ENCODE assay signal across 8 cellular contexts in the genomic region with DNA sequence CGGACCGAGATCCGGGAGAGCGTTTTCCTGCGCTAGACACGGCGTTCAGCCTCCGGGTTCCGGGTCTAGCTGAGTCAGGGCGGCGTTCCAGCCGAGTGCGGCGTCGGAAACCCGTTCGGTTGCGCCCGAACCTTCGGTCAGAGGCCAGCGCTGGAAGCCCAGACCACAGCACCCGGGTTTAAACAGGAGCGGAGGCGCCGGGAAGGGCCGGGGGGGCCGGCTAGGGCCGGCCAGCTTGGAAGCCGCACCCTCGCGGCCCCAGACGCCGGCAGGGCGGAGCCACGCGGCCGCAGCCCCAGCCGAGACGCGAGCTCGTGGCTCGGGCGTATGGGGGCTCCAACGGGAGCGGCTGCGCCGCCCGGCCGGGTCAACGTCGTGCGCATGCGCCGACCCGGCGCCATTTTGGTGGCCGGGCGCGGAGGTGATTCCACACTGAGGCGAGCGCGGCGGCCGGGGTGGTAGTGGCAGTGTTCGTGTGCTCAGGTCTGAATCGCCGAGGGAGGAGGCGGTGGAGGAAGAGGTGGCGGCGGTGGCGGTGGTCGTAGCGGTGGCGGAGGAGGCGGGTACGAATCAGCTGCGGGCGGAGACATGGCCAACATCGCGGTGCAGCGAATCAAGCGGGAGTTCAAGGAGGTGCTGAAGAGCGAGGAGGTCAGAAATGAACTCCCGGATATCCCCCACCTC. TPM values are rescaled to one million over a fixed set of nuclear protein-coding genes. Genes with fewer than 3 reads are reported as not detected.
DNase-seq lines count a peak whose midpoint lies in the region; ATAC-seq lines count a peak whose summit lies in the region.

A gene with protein sequence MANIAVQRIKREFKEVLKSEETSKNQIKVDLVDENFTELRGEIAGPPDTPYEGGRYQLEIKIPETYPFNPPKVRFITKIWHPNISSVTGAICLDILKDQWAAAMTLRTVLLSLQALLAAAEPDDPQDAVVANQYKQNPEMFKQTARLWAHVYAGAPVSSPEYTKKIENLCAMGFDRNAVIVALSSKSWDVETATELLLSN (plus strand): TSS at position 397 of the 684 bp plus-strand sequence. CDS start 192 bp downstream, at position 589.

- ATAC-seq in HG03439 (IDR thresholded peaks at IDR 0.05; ENCODE audit: unreplicated experiment) (peak; percentile 66), left lobe of liver (peak; percentile 88)

- no peaks in the 10 kb centered on the region for H3K27me3 Mint-ChIP-seq in activated CD4-positive, alpha-beta T cell treated with anti-CD3 and anti-CD28 coated beads, Interleukin-2, amount 10 ng/mL, durations not matched to agents 7 days and 5 days

- H3K4me3 Mint-ChIP-seq in activated CD4-positive, alpha-beta T cell treated with anti-CD3 and anti-CD28 coated beads, Interleukin-2, amount 10 ng/mL, durations not matched to agents 7 days and 5 days: peak within 1 kb of the TSS; percentile 99

- H3K27ac Mint-ChIP-seq in activated CD4-positive, alpha-beta T cell treated with anti-CD3 and anti-CD28 coated beads, Interleukin-2, amount 10 ng/mL, durations not matched to agents 7 days and 5 days: peak within 1 kb of the TSS; percentile 98

- POLR2A ChIA-PET in activated CD4-positive, alpha-beta T cell treated with anti-CD3 and anti-CD28 coated beads, Interleukin-2, amount 10 ng/mL, durations not matched to agents 7 days and 5 days (lab: Charles Lee): interaction anchor here (0.5 kb wide), 2 partner anchors 16 to 333 kb away, joined by 4 to 8 read pairs; no protein-coding TSS in a partner anchor

- CTCF ChIA-PET in activated CD4-positive, alpha-beta T cell treated with anti-CD3 and anti-CD28 coated beads, Interleukin-2, amount 10 ng/mL, durations not matched to agents 7 days and 5 days (lab: Charles Lee): interaction anchor here (0.6 to 1.1 kb wide), 5 partner anchors 100 to 502 kb away, joined by 3 to 6 read pairs (median 4); no protein-coding TSS in a partner anchor

- peaks cover 31% of the 10 kb centered on the region for H3K4me1 Mint-ChIP-seq in activated CD4-positive, alpha-beta T cell treated with anti-CD3 and anti-CD28 coated beads, Interleukin-2, amount 10 ng/mL, durations not matched to agents 7 days and 5 days

- peaks cover 18% of the 10 kb centered on the region for H3K36me3 Mint-ChIP-seq in activated CD4-positive, alpha-beta T cell treated with anti-CD3 and anti-CD28 coated beads, Interleukin-2, amount 10 ng/mL, durations not matched to agents 7 days and 5 days (ENCODE audit: low read depth)

- DNase-seq in AML-193 (lab: John Stamatoyannopoulos, UW) (peak; percentile 65 to 80), GM19238 (ENCODE audit: insufficient read length, low spot score) (peak; percentile 84), NCI-H510A treated with DMSO at 0.1 percent for 48 hours (lab: John Stamatoyannopoulos, UW) (peak; percentile 62), cortex of kidney (lab: John Stamatoyannopoulos, UW) (peak; percentile 72), left lobe of liver (ENCODE audit: low spot score) (peak; percentile 96)
- peak; percentile 88 for DNase-seq in activated CD4-positive, alpha-beta T cell treated with anti-CD3 and anti-CD28 coated beads, Interleukin-2, amount 10 ng/mL, durations not matched to agents 7 days and 5 days
- DNase-seq in stimulated activated CD4-positive, alpha-beta T cell treated with anti-CD3 and anti-CD28 coated beads, Interleukin-2, amount 100 ng/mL, for 4 hours (ENCODE audit: low read depth): peak; percentile 84

- no peaks in the 10 kb centered on the region for H3K9me3 Mint-ChIP-seq in activated CD4-positive, alpha-beta T cell treated with anti-CD3 and anti-CD28 coated beads, Interleukin-2, amount 10 ng/mL, durations not matched to agents 7 days and 5 days

RNA-seq across cellular contexts. Expression of the gene that starts here (rescaled TPM):
- 10 to 100 TPM; 69.3 to 90.8 TPM for total RNA-seq in activated CD4-positive, alpha-beta T cell treated with anti-CD3 and anti-CD28 coated beads, Interleukin-2, amount 10 ng/mL, durations not matched to agents 7 days and 5 days
- total RNA-seq in left lobe of liver: 43.4 TPM

Comparison
In these comparisons a context has a peak if more than half of its experiments do, and no peak if none do; other contexts are left out.
1. Peak in every context shown above with its lines: DNase-seq and ATAC-seq.